26 cellular contexts compared by ENCODE assay signal in genomic region chr3:32719335-32719734, GRCh38.
"Had no signal": no experiment of that assay in that cellular context is flagged by ENCODE, and none has a peak within 500 bp of the region (broad histone marks: within the 10 kb centered on the region; RNA-seq: fewer than 3 reads in every experiment).

No MANE protein-coding gene starts in this region.

- H3K4me3 Mint-ChIP-seq: memory B cell; mesothelial cell of epicardium; naive B cell; natural killer cell treated with Interleukin-12 subunit alpha and Interleukin-12 subunit beta and Interleukin-15 and Interleukin-18, amount 100 ng/mL, for 72 hours; neural crest cell; stimulated activated effector memory CD8-positive, alpha-beta T cell treated with anti-CD3 and anti-CD28 coated beads, Interleukin-12 subunit alpha, Interleukin-12 subunit beta, amount 100 ng/mL, for 72 hours had no signal

- H3K27me3 ChIP-seq: gastrocnemius medialis, neutrophil, pancreas, stomach, thyroid gland, upper lobe of left lung had no signal

- DNase-seq: cortex of kidney; foreskin fibroblast; gastrocnemius medialis; head of caudate nucleus; kidney; mucosa of descending colon; naive B cell; pancreas; stimulated activated CD4-positive, alpha-beta T cell treated with anti-CD3 and anti-CD28 coated beads, Interleukin-2, amount 100 ng/mL, for 24 hours; stimulated activated CD4-positive, alpha-beta T cell treated with anti-CD3 and anti-CD28 coated beads, Interleukin-4, amount 100 ng/mL, for 24 hours; stimulated activated naive CD4-positive, alpha-beta T cell treated with Interleukin-2 at 50 U/mL for 16 hours; stomach; thyroid gland had no signal

- H3K4me1 Mint-ChIP-seq: memory B cell; mesothelial cell of epicardium; naive B cell; neural crest cell; stimulated activated effector memory CD8-positive, alpha-beta T cell treated with anti-CD3 and anti-CD28 coated beads, Interleukin-12 subunit alpha, Interleukin-12 subunit beta, amount 100 ng/mL, for 72 hours had no signal

- H3K9me3 ChIP-seq: gastrocnemius medialis, mucosa of descending colon, neutrophil, pancreas, stomach, thyroid gland, upper lobe of left lung had no signal

- H3K27ac ChIP-seq: epithelial cell of prostate, gastrocnemius medialis, neutrophil, pancreas, stomach, thyroid gland, upper lobe of left lung had no signal

- H3K36me3 Mint-ChIP-seq: natural killer cell treated with Interleukin-12 subunit alpha and Interleukin-12 subunit beta and Interleukin-15 and Interleukin-18, amount 100 ng/mL, for 72 hours had no signal

- H3K4me3 ChIP-seq: gastrocnemius medialis, lung, mucosa of descending colon, pancreas, stomach, thyroid gland, upper lobe of left lung had no signal

- FAIRE-seq: kidney, pancreas, urothelium cell line had no signal

- H3K4me1 ChIP-seq: gastrocnemius medialis, pancreas, stomach, thyroid gland, upper lobe of left lung had no signal

- H3K9me3 Mint-ChIP-seq: memory B cell; mesothelial cell of epicardium; naive B cell; natural killer cell treated with Interleukin-12 subunit alpha and Interleukin-12 subunit beta and Interleukin-15 and Interleukin-18, amount 100 ng/mL, for 72 hours; neural crest cell; stimulated activated effector memory CD8-positive, alpha-beta T cell treated with anti-CD3 and anti-CD28 coated beads, Interleukin-12 subunit alpha, Interleukin-12 subunit beta, amount 100 ng/mL, for 72 hours had no signal

- H3K27me3 Mint-ChIP-seq: memory B cell; naive B cell; natural killer cell treated with Interleukin-12 subunit alpha and Interleukin-12 subunit beta and Interleukin-15 and Interleukin-18, amount 100 ng/mL, for 72 hours had no signal

- ATAC-seq: esophagus mucosa; gastrocnemius medialis; left lobe of liver; mucosa of descending colon; natural killer cell treated with Interleukin-12 subunit alpha and Interleukin-12 subunit beta and Interleukin-15 and Interleukin-18, amount 100 ng/mL, for 72 hours; pancreas; sciatic nerve; stimulated activated effector memory CD8-positive, alpha-beta T cell treated with anti-CD3 and anti-CD28 coated beads, Interleukin-12 subunit alpha, Interleukin-12 subunit beta, amount 100 ng/mL, for 72 hours had no signal

- H3K27ac Mint-ChIP-seq: memory B cell; mesothelial cell of epicardium; natural killer cell treated with Interleukin-12 subunit alpha and Interleukin-12 subunit beta and Interleukin-15 and Interleukin-18, amount 100 ng/mL, for 72 hours; stimulated activated effector memory CD8-positive, alpha-beta T cell treated with anti-CD3 and anti-CD28 coated beads, Interleukin-12 subunit alpha, Interleukin-12 subunit beta, amount 100 ng/mL, for 72 hours had no signal
